8 cellular contexts compared by ENCODE assay signal in the genomic region with DNA sequence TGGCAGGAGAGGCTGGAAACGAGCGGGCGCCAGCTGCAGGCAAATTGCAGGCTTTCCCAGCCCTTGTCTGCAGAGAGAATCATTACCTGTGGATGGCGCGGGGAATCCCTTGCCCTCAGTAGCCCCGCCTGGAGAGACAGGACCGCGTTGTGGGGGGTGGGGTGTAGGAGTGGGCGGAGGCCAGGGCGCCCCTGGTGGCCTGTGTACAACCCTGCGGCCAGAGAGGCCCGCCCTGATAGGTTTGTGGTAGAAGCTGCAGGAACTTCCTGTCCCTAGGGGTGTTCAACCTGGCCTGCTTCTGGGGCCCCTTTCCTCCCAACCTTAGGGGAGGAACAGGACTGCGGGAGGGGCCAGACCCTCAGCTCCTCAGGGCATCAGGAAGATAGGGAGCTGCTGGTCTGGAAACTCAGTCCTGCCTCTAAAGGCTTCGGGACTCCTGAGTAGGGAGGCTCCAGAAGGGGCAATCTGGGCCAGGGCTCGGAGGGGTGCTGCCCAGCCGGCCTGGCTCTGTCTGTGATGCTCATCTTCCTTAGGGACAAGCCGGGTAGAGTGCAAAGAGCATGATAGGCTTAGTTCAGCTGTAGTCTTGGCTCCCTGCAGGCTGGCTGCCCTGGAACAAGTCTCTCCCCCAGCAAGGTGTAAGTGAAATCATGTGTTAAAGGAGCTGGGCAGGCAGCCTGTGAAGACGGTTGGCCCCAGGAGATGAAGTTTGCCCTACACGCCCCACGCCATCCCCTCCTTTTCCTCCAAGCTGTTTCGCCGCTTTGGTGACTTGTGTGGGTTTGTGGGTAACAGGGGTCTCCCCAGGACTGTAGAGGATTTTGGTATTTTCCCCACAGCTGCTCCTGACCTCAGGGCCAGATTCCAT. TPM values are rescaled to one million over a fixed set of nuclear protein-coding genes. Genes with fewer than 3 reads are reported as not detected.
DNase-seq lines count a peak whose midpoint lies in the region; TF ChIP-seq lines count a peak whose summit lies in the region.

No MANE protein-coding gene starts in this region.

- WGBS in ovary, 3 donors: 15 to 20% (median 18%) methylated on average over 22 of the region's 22 CpGs
- 28 to 40% methylated on average over 12 to 17 of the region's 22 CpGs for WGBS in thyroid gland, 2 donors

- H3K36me3 Mint-ChIP-seq in activated naive CD4-positive, alpha-beta T cell treated with anti-CD3 and anti-CD28 coated beads, Interleukin-2, amount 10 ng/mL, durations not matched to agents 7 days and 5 days: peaks cover 24% of the 10 kb centered on the region
- no peaks in the 10 kb centered on the region for H3K36me3 Mint-ChIP-seq in glutamatergic neuron (ENCODE audit: unreplicated experiment)

- H3K27me3 ChIP-seq in ovary (no peaks in the 10 kb centered on the region), thyroid gland (no peaks in the 10 kb centered on the region)

- TF ChIP-seq CTCF in LNCaP clone FGC (IDR thresholded peaks at IDR 0.05; ENCODE audit: control insufficient read depth, extremely low read depth, insufficient read depth) (peak; percentile 50), glutamatergic neuron (IDR thresholded peaks at IDR 0.05; ENCODE audit: partially characterized antibody, unreplicated experiment) (peak; percentile 88), ovary (IDR thresholded peaks at IDR 0.05) (peak; percentile 76 to 80 (median 76)), thyroid gland (IDR thresholded peaks at IDR 0.05) (peak; percentile 79 to 90 (median 84))

- in situ Hi-C loops in SK-MEL-5 (cut with HindIII; ENCODE audit: low pct_unique_long_range_greater_than_20kb, low sequenced_read_pairs): no loop called here

- H3K9me3 ChIP-seq in ovary (no peaks in the 10 kb centered on the region), thyroid gland (no peaks in the 10 kb centered on the region)

- no peaks in the 10 kb centered on the region for H3K9me3 Mint-ChIP-seq in activated naive CD4-positive, alpha-beta T cell treated with anti-CD3 and anti-CD28 coated beads, Interleukin-2, amount 10 ng/mL, durations not matched to agents 7 days and 5 days
- H3K9me3 Mint-ChIP-seq in glutamatergic neuron (ENCODE audit: unreplicated experiment): peaks cover 2% of the 10 kb centered on the region

- CTCF ChIA-PET in activated naive CD4-positive, alpha-beta T cell treated with anti-CD3 and anti-CD28 coated beads, Interleukin-2, amount 10 ng/mL, durations not matched to agents 7 days and 5 days (lab: Charles Lee): interaction anchor here (0.7 to 3.8 kb wide), 26 partner anchors 8 to 147 kb away, joined by 3 to 24 read pairs (median 4); no protein-coding TSS in a partner anchor

- H3K4me3 ChIP-seq in LNCaP clone FGC (ENCODE audit: low read depth, low read length): no peak overlapping the region
- peak overlapping the region; percentile 75 for H3K4me3 ChIP-seq in ovary
- H3K4me3 ChIP-seq in thyroid gland (replicated peaks in 1 of 3): peak overlapping the region; percentile 52 to 60 (median 57)

- TF ChIP-seq POLR2A in ovary (IDR thresholded peaks at IDR 0.05): no peak
- no peak for TF ChIP-seq POLR2A in thyroid gland (IDR thresholded peaks at IDR 0.05)

- peaks cover 62% of the 10 kb centered on the region for H3K4me1 Mint-ChIP-seq in activated naive CD4-positive, alpha-beta T cell treated with anti-CD3 and anti-CD28 coated beads, Interleukin-2, amount 10 ng/mL, durations not matched to agents 7 days and 5 days
- H3K4me1 Mint-ChIP-seq in glutamatergic neuron (ENCODE audit: low read depth, unreplicated experiment): peaks cover 20% of the 10 kb centered on the region

- H3K36me3 ChIP-seq in ovary (no peaks in the 10 kb centered on the region), thyroid gland (no peaks in the 10 kb centered on the region)

- intact Hi-C loops in ovary (cut with DNase I) (loop anchor here in 2 of 4 donors (5.0 to 10.0 kb wide), 2 partner anchors 50 to 52 kb away; no protein-coding TSS in a partner anchor), thyroid gland (cut with DNase I) (no loop called here)

- H3K4me1 ChIP-seq in ovary (ENCODE audit: insufficient read depth) (peaks cover 13% of the 10 kb centered on the region), thyroid gland (peaks cover 49 to 75% of the 10 kb centered on the region in 2 donors)

- peak; percentile 88 for DNase-seq in GDM1 (lab: John Stamatoyannopoulos, UW)
- DNase-seq in H4 (ENCODE audit: low spot score): peak; percentile 72
- DNase-seq in LNCaP clone FGC (ENCODE audit: low read depth): no peak
- peak; percentile 86 for DNase-seq in SK-MEL-5 (ENCODE audit: low read depth, low spot score)
- DNase-seq in activated naive CD4-positive, alpha-beta T cell treated with anti-CD3 and anti-CD28 coated beads, Interleukin-2, amount 10 ng/mL, durations not matched to agents 7 days and 5 days: peak; percentile 95
- DNase-seq in glutamatergic neuron: peak; percentile 90
- peak; percentile 75 to 84 (median 80) for DNase-seq in ovary
- DNase-seq in thyroid gland: peak; percentile 89 to 91

- no peak for TF ChIP-seq EP300 in ovary (IDR thresholded peaks at IDR 0.05)

- peak overlapping the region; percentile 95 for H3K27ac Mint-ChIP-seq in activated naive CD4-positive, alpha-beta T cell treated with anti-CD3 and anti-CD28 coated beads, Interleukin-2, amount 10 ng/mL, durations not matched to agents 7 days and 5 days
- H3K27ac Mint-ChIP-seq in glutamatergic neuron (ENCODE audit: unreplicated experiment): no peak overlapping the region

- peak overlapping the region; percentile 91 for H3K4me3 Mint-ChIP-seq in activated naive CD4-positive, alpha-beta T cell treated with anti-CD3 and anti-CD28 coated beads, Interleukin-2, amount 10 ng/mL, durations not matched to agents 7 days and 5 days
- H3K4me3 Mint-ChIP-seq in glutamatergic neuron (ENCODE audit: unreplicated experiment): peak overlapping the region; percentile 85

- no peaks in the 10 kb centered on the region for H3K27me3 Mint-ChIP-seq in activated naive CD4-positive, alpha-beta T cell treated with anti-CD3 and anti-CD28 coated beads, Interleukin-2, amount 10 ng/mL, durations not matched to agents 7 days and 5 days
- H3K27me3 Mint-ChIP-seq in glutamatergic neuron (ENCODE audit: unreplicated experiment): peaks cover 9% of the 10 kb centered on the region

- peak overlapping the region; percentile 16 to 78 for H3K27ac ChIP-seq in ovary
- H3K27ac ChIP-seq in thyroid gland: peak overlapping the region; percentile 9 to 60 (median 53)

RNA-seq across cellular contexts. Expression of a gene that starts 24.1 kb away (rescaled TPM):
- total RNA-seq in H4 (2014; rRNA removed; shearing (Covaris generic)): 0.12 and 0.37 TPM in 2 replicates
- 0.03 and 0.05 TPM in 2 replicates for total RNA-seq in SK-MEL-5 (2014; rRNA removed; shearing (Covaris generic))
- 0.08 and 0.40 TPM in 2 replicates for polyA plus RNA-seq in SK-MEL-5 (2015; cell fraction: cytosol; rRNA removed)
- polyA plus RNA-seq in SK-MEL-5 (2015; cell fraction: nucleus; rRNA removed): 0.83 and 1.5 TPM in 2 replicates
- 123 TPM for total RNA-seq in glutamatergic neuron (ENCODE audit: unreplicated experiment)
- total RNA-seq in ovary: 1 to 10 TPM in 5 of 7 donors, under 1 TPM in 2; 0.45 to 4.1 (median 2.6) TPM
- polyA plus RNA-seq in ovary: 1 to 10 TPM; 1.7 to 2.9 TPM
- 10 to 100 TPM in 3 of 4 donors, 1 to 10 TPM in 1; 9.5 to 22.5 (median 15.1) TPM for total RNA-seq in thyroid gland
